ENCODE assay signal across 1 cellular context in the genomic region with DNA sequence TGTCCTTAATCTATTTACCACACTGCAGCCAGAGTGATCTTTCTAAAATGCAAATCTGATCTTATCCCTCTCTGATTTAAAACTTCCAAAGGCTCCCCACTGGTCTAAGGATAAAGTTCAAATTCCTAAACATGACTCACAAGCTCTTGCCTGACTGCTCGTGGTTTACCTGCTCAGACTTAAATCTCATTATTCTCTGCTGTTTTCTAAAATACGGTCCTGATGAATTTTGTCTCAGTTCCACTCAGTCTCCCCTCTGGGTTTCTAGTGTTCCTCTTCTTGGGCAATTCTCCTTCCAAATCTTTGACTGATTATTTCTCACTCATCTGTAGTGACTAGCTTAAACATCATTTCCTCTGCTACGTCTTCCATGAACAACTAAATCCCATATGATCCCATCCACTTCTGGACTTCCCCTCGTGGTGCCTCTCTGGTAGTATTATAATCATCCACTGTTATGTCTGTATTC.
TF ChIP-seq lines count a peak whose summit lies in the region.

No MANE protein-coding gene starts in this region.

TF ChIP-seq in WTC11, 78 proteins besides CTCF, POLR2A, EP300 and RAD21 (continued from another document):
- TF ChIP-seq ETV6 (CRISPR knock-in tag; IDR thresholded peaks at IDR 0.05) (no peak), JAZF1 (CRISPR knock-in tag; IDR thresholded peaks at IDR 0.05) (no peak), ZNF219 (CRISPR knock-in tag; IDR thresholded peaks at IDR 0.05; ENCODE audit: borderline replicate concordance) (no peak), TEAD4 (CRISPR knock-in tag; IDR thresholded peaks at IDR 0.05) (no peak), ZNF317 (CRISPR knock-in tag; IDR thresholded peaks at IDR 0.05; ENCODE audit: borderline replicate concordance, low read depth) (no peak), NFATC4 (CRISPR knock-in tag; IDR thresholded peaks at IDR 0.05) (no peak), ZNF671 (CRISPR knock-in tag; IDR thresholded peaks at IDR 0.05) (no peak)
- TF ChIP-seq, protein P1, sequence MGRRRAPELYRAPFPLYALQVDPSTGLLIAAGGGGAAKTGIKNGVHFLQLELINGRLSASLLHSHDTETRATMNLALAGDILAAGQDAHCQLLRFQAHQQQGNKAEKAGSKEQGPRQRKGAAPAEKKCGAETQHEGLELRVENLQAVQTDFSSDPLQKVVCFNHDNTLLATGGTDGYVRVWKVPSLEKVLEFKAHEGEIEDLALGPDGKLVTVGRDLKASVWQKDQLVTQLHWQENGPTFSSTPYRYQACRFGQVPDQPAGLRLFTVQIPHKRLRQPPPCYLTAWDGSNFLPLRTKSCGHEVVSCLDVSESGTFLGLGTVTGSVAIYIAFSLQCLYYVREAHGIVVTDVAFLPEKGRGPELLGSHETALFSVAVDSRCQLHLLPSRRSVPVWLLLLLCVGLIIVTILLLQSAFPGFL (CRISPR knock-in tag; IDR thresholded peaks at IDR 0.05; ENCODE audit: borderline replicate concordance) = no peak
- TF ChIP-seq, protein P2, sequence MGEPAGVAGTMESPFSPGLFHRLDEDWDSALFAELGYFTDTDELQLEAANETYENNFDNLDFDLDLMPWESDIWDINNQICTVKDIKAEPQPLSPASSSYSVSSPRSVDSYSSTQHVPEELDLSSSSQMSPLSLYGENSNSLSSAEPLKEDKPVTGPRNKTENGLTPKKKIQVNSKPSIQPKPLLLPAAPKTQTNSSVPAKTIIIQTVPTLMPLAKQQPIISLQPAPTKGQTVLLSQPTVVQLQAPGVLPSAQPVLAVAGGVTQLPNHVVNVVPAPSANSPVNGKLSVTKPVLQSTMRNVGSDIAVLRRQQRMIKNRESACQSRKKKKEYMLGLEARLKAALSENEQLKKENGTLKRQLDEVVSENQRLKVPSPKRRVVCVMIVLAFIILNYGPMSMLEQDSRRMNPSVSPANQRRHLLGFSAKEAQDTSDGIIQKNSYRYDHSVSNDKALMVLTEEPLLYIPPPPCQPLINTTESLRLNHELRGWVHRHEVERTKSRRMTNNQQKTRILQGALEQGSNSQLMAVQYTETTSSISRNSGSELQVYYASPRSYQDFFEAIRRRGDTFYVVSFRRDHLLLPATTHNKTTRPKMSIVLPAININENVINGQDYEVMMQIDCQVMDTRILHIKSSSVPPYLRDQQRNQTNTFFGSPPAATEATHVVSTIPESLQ (CRISPR knock-in tag; IDR thresholded peaks at IDR 0.05) = no peak
- TF ChIP-seq, protein P3, sequence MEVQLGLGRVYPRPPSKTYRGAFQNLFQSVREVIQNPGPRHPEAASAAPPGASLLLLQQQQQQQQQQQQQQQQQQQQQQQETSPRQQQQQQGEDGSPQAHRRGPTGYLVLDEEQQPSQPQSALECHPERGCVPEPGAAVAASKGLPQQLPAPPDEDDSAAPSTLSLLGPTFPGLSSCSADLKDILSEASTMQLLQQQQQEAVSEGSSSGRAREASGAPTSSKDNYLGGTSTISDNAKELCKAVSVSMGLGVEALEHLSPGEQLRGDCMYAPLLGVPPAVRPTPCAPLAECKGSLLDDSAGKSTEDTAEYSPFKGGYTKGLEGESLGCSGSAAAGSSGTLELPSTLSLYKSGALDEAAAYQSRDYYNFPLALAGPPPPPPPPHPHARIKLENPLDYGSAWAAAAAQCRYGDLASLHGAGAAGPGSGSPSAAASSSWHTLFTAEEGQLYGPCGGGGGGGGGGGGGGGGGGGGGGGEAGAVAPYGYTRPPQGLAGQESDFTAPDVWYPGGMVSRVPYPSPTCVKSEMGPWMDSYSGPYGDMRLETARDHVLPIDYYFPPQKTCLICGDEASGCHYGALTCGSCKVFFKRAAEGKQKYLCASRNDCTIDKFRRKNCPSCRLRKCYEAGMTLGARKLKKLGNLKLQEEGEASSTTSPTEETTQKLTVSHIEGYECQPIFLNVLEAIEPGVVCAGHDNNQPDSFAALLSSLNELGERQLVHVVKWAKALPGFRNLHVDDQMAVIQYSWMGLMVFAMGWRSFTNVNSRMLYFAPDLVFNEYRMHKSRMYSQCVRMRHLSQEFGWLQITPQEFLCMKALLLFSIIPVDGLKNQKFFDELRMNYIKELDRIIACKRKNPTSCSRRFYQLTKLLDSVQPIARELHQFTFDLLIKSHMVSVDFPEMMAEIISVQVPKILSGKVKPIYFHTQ (CRISPR knock-in tag; IDR thresholded peaks at IDR 0.05) = no peak
